In genomic region chr5:178417391-178417811, GRCh38 we compare ENCODE assay signal across 1 cellular context.
A peak's percentile ranks its signal among the peaks of the same experiment; 100 is the strongest.
TF ChIP-seq lines count a peak whose summit lies in the region.

No MANE protein-coding gene starts in this region.

TF ChIP-seq in K562, 482 proteins besides CTCF, POLR2A, EP300 and RAD21 (continued from another document and continues in another):
- TF ChIP-seq, protein P1, sequence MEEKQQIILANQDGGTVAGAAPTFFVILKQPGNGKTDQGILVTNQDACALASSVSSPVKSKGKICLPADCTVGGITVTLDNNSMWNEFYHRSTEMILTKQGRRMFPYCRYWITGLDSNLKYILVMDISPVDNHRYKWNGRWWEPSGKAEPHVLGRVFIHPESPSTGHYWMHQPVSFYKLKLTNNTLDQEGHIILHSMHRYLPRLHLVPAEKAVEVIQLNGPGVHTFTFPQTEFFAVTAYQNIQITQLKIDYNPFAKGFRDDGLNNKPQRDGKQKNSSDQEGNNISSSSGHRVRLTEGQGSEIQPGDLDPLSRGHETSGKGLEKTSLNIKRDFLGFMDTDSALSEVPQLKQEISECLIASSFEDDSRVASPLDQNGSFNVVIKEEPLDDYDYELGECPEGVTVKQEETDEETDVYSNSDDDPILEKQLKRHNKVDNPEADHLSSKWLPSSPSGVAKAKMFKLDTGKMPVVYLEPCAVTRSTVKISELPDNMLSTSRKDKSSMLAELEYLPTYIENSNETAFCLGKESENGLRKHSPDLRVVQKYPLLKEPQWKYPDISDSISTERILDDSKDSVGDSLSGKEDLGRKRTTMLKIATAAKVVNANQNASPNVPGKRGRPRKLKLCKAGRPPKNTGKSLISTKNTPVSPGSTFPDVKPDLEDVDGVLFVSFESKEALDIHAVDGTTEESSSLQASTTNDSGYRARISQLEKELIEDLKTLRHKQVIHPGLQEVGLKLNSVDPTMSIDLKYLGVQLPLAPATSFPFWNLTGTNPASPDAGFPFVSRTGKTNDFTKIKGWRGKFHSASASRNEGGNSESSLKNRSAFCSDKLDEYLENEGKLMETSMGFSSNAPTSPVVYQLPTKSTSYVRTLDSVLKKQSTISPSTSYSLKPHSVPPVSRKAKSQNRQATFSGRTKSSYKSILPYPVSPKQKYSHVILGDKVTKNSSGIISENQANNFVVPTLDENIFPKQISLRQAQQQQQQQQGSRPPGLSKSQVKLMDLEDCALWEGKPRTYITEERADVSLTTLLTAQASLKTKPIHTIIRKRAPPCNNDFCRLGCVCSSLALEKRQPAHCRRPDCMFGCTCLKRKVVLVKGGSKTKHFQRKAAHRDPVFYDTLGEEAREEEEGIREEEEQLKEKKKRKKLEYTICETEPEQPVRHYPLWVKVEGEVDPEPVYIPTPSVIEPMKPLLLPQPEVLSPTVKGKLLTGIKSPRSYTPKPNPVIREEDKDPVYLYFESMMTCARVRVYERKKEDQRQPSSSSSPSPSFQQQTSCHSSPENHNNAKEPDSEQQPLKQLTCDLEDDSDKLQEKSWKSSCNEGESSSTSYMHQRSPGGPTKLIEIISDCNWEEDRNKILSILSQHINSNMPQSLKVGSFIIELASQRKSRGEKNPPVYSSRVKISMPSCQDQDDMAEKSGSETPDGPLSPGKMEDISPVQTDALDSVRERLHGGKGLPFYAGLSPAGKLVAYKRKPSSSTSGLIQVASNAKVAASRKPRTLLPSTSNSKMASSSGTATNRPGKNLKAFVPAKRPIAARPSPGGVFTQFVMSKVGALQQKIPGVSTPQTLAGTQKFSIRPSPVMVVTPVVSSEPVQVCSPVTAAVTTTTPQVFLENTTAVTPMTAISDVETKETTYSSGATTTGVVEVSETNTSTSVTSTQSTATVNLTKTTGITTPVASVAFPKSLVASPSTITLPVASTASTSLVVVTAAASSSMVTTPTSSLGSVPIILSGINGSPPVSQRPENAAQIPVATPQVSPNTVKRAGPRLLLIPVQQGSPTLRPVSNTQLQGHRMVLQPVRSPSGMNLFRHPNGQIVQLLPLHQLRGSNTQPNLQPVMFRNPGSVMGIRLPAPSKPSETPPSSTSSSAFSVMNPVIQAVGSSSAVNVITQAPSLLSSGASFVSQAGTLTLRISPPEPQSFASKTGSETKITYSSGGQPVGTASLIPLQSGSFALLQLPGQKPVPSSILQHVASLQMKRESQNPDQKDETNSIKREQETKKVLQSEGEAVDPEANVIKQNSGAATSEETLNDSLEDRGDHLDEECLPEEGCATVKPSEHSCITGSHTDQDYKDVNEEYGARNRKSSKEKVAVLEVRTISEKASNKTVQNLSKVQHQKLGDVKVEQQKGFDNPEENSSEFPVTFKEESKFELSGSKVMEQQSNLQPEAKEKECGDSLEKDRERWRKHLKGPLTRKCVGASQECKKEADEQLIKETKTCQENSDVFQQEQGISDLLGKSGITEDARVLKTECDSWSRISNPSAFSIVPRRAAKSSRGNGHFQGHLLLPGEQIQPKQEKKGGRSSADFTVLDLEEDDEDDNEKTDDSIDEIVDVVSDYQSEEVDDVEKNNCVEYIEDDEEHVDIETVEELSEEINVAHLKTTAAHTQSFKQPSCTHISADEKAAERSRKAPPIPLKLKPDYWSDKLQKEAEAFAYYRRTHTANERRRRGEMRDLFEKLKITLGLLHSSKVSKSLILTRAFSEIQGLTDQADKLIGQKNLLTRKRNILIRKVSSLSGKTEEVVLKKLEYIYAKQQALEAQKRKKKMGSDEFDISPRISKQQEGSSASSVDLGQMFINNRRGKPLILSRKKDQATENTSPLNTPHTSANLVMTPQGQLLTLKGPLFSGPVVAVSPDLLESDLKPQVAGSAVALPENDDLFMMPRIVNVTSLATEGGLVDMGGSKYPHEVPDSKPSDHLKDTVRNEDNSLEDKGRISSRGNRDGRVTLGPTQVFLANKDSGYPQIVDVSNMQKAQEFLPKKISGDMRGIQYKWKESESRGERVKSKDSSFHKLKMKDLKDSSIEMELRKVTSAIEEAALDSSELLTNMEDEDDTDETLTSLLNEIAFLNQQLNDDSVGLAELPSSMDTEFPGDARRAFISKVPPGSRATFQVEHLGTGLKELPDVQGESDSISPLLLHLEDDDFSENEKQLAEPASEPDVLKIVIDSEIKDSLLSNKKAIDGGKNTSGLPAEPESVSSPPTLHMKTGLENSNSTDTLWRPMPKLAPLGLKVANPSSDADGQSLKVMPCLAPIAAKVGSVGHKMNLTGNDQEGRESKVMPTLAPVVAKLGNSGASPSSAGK (IDR thresholded peaks at IDR 0.05), result no peak
- TF ChIP-seq CLOCK (CRISPR knock-in tag; IDR thresholded peaks at IDR 0.05; ENCODE audit: borderline replicate concordance) (no peak), NFATC3 (IDR thresholded peaks at IDR 0.05) (no peak), ZNF507 (tag; conservative IDR thresholded peaks at IDR 0.05) (no peak), MYC (IDR thresholded peaks at IDR 0.05; ENCODE audit: low read depth, low read length) (peak; percentile 39), MYC (CRISPR knock-in tag; IDR thresholded peaks at IDR 0.05; ENCODE audit: borderline replicate concordance, low read depth) (no peak), ZNF324 (CRISPR knock-in tag; IDR thresholded peaks at IDR 0.05) (no peak), SP1 (CRISPR knock-in tag; IDR thresholded peaks at IDR 0.05) (no peak), MBD2 (IDR thresholded peaks at IDR 0.05; ENCODE audit: borderline replicate concordance, low read depth) (0 out of 2 replicates have a peak, but pooled peaks have one; percentile 48), ASH1L (IDR thresholded peaks at IDR 0.05; ENCODE audit: borderline replicate concordance, low read depth, partially characterized antibody) (no peak), FOSL1 (tag; conservative IDR thresholded peaks at IDR 0.05) (no peak; the same call in 1 of the 2 replicates), ZNF717 (CRISPR knock-in tag; IDR thresholded peaks at IDR 0.05) (no peak), ESRRB (CRISPR knock-in tag; IDR thresholded peaks at IDR 0.05; ENCODE audit: borderline replicate concordance) (no peak), JUND (IDR thresholded peaks at IDR 0.05; ENCODE audit: borderline replicate concordance, low read depth, low read length) (peak; percentile 53), JUND (tag; IDR thresholded peaks at IDR 0.05; ENCODE audit: borderline replicate concordance, low read depth, low read length) (no peak; the same call in 2 of the 3 replicates), SOX6 (IDR thresholded peaks at IDR 0.05) (peak; percentile 86), NCOA6 (IDR thresholded peaks at IDR 0.05) (no peak), ZNF778 (CRISPR knock-in tag; IDR thresholded peaks at IDR 0.05) (no peak), ZNF79 (CRISPR knock-in tag; IDR thresholded peaks at IDR 0.05; ENCODE audit: low read depth) (no peak), HOXB6 (CRISPR knock-in tag; IDR thresholded peaks at IDR 0.05; ENCODE audit: borderline replicate concordance) (no peak), GABPA (tag; conservative IDR thresholded peaks at IDR 0.05; ENCODE audit: low read depth) (peak; percentile 37; the same call in 1 of the 2 replicates), SREBF2 (CRISPR knock-in tag; IDR thresholded peaks at IDR 0.05) (no peak), ATF1 (CRISPR knock-in tag; IDR thresholded peaks at IDR 0.05) (no peak), ATF1 (tag; IDR thresholded peaks at IDR 0.05) (peak; percentile 50), SRF (CRISPR knock-in tag; IDR thresholded peaks at IDR 0.05) (0 out of 4 replicates have a peak, but pooled peaks of 1 of the 2 experiments have one; percentile 37), ZNF740 (CRISPR knock-in tag; IDR thresholded peaks at IDR 0.05) (no peak), ZNF740 (tag; IDR thresholded peaks at IDR 0.05) (no peak), PURB (CRISPR knock-in tag; IDR thresholded peaks at IDR 0.05; ENCODE audit: low read depth) (no peak), FIP1L1 (IDR thresholded peaks at IDR 0.05; ENCODE audit: low read depth, low read length, poor library complexity, severe bottlenecking) (no peak), LARP7 (IDR thresholded peaks at IDR 0.05) (no peak)
- TF ChIP-seq, protein P2, sequence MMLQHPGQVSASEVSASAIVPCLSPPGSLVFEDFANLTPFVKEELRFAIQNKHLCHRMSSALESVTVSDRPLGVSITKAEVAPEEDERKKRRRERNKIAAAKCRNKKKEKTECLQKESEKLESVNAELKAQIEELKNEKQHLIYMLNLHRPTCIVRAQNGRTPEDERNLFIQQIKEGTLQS (IDR thresholded peaks at IDR 0.05), result no peak
- TF ChIP-seq, protein P2 (CRISPR knock-in tag; conservative IDR thresholded peaks at IDR 0.05), result no peak
- TF ChIP-seq, protein P3, sequence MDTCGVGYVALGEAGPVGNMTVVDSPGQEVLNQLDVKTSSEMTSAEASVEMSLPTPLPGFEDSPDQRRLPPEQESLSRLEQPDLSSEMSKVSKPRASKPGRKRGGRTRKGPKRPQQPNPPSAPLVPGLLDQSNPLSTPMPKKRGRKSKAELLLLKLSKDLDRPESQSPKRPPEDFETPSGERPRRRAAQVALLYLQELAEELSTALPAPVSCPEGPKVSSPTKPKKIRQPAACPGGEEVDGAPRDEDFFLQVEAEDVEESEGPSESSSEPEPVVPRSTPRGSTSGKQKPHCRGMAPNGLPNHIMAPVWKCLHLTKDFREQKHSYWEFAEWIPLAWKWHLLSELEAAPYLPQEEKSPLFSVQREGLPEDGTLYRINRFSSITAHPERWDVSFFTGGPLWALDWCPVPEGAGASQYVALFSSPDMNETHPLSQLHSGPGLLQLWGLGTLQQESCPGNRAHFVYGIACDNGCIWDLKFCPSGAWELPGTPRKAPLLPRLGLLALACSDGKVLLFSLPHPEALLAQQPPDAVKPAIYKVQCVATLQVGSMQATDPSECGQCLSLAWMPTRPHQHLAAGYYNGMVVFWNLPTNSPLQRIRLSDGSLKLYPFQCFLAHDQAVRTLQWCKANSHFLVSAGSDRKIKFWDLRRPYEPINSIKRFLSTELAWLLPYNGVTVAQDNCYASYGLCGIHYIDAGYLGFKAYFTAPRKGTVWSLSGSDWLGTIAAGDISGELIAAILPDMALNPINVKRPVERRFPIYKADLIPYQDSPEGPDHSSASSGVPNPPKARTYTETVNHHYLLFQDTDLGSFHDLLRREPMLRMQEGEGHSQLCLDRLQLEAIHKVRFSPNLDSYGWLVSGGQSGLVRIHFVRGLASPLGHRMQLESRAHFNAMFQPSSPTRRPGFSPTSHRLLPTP (IDR thresholded peaks at IDR 0.05; ENCODE audit: borderline replicate concordance, extremely low read depth, insufficient read length), result no peak
- TF ChIP-seq, protein P4, sequence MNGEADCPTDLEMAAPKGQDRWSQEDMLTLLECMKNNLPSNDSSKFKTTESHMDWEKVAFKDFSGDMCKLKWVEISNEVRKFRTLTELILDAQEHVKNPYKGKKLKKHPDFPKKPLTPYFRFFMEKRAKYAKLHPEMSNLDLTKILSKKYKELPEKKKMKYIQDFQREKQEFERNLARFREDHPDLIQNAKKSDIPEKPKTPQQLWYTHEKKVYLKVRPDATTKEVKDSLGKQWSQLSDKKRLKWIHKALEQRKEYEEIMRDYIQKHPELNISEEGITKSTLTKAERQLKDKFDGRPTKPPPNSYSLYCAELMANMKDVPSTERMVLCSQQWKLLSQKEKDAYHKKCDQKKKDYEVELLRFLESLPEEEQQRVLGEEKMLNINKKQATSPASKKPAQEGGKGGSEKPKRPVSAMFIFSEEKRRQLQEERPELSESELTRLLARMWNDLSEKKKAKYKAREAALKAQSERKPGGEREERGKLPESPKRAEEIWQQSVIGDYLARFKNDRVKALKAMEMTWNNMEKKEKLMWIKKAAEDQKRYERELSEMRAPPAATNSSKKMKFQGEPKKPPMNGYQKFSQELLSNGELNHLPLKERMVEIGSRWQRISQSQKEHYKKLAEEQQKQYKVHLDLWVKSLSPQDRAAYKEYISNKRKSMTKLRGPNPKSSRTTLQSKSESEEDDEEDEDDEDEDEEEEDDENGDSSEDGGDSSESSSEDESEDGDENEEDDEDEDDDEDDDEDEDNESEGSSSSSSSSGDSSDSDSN (IDR thresholded peaks at IDR 0.05; ENCODE audit: borderline replicate concordance in 1 of 2, low read depth in 2 of 2, low read length in 2 of 2), result no peak
- TF ChIP-seq, protein P5, sequence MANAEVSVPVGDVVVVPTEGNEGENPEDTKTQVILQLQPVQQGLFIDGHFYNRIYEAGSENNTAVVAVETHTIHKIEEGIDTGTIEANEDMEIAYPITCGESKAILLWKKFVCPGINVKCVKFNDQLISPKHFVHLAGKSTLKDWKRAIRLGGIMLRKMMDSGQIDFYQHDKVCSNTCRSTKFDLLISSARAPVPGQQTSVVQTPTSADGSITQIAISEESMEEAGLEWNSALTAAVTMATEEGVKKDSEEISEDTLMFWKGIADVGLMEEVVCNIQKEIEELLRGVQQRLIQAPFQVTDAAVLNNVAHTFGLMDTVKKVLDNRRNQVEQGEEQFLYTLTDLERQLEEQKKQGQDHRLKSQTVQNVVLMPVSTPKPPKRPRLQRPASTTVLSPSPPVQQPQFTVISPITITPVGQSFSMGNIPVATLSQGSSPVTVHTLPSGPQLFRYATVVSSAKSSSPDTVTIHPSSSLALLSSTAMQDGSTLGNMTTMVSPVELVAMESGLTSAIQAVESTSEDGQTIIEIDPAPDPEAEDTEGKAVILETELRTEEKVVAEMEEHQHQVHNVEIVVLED (CRISPR knock-in tag; IDR thresholded peaks at IDR 0.05), result no peak
